In genomic region chr3:48502121-48502520, GRCh38 we compare ENCODE assay signal across 9 cellular contexts. TPM values are rescaled to one million over a fixed set of nuclear protein-coding genes. Genes with fewer than 3 reads are reported as not detected.
DNase-seq lines count a peak whose midpoint lies in the region; ATAC-seq and TF ChIP-seq lines count a peak whose summit lies in the region.
"Had no signal": no experiment of that assay in that cellular context is flagged by ENCODE, and none has a peak within 500 bp of the region (broad histone marks: within the 10 kb centered on the region; RNA-seq: fewer than 3 reads in every experiment).

No MANE protein-coding gene starts in this region.

- H3K27me3 ChIP-seq in effector memory CD4-positive, alpha-beta T cell (replicated peaks; ENCODE audit: control insufficient read depth, insufficient read depth, low read length, poor library complexity, severe bottlenecking) = no peaks in the 10 kb centered on the region

- no peak for ATAC-seq in activated CD8-positive, alpha-beta memory T cell treated with anti-CD3 and anti-CD28 coated beads, Interleukin-2, amount 10 ng/mL, durations not matched to agents 7 days and 5 days
- no peak for ATAC-seq in activated T-helper 17 cell treated with anti-CD3 and anti-CD28 coated beads, Interleukin-2, amount 50 U/mL, for 72 hours (replicated peaks)

- H3K27ac ChIP-seq in temporal lobe (ENCODE audit: low read depth, low read length) = peak overlapping the region; percentile 89
- no peak overlapping the region for H3K27ac ChIP-seq in effector memory CD4-positive, alpha-beta T cell (ENCODE audit: insufficient read depth, low read length, poor library complexity, severe bottlenecking)

- peaks cover 48% of the 10 kb centered on the region for H3K4me1 Mint-ChIP-seq in activated CD8-positive, alpha-beta memory T cell treated with anti-CD3 and anti-CD28 coated beads, Interleukin-2, amount 10 ng/mL, durations not matched to agents 7 days and 5 days
- peaks cover 27% of the 10 kb centered on the region for H3K4me1 Mint-ChIP-seq in activated T-helper 17 cell treated with anti-CD3 and anti-CD28 coated beads, Interleukin-2, amount 50 U/mL, for 72 hours
- H3K4me1 Mint-ChIP-seq in mesothelial cell of epicardium = peaks cover 23% of the 10 kb centered on the region

- no peaks in the 10 kb centered on the region for H3K27me3 Mint-ChIP-seq in activated CD8-positive, alpha-beta memory T cell treated with anti-CD3 and anti-CD28 coated beads, Interleukin-2, amount 10 ng/mL, durations not matched to agents 7 days and 5 days
- no peaks in the 10 kb centered on the region for H3K27me3 Mint-ChIP-seq in activated T-helper 17 cell treated with anti-CD3 and anti-CD28 coated beads, Interleukin-2, amount 50 U/mL, for 72 hours
- H3K27me3 Mint-ChIP-seq in mesothelial cell of epicardium (ENCODE audit: low read depth) = no peaks in the 10 kb centered on the region

- H3K4me3 Mint-ChIP-seq in activated CD8-positive, alpha-beta memory T cell treated with anti-CD3 and anti-CD28 coated beads, Interleukin-2, amount 10 ng/mL, durations not matched to agents 7 days and 5 days = no peak overlapping the region
- H3K4me3 Mint-ChIP-seq in activated T-helper 17 cell treated with anti-CD3 and anti-CD28 coated beads, Interleukin-2, amount 50 U/mL, for 72 hours = peak overlapping the region; percentile 79
- peak overlapping the region; percentile 81 for H3K4me3 Mint-ChIP-seq in mesothelial cell of epicardium

- no peak for DNase-seq in activated CD8-positive, alpha-beta memory T cell treated with anti-CD3 and anti-CD28 coated beads, Interleukin-2, amount 10 ng/mL, durations not matched to agents 7 days and 5 days
- no peak for DNase-seq in activated CD8-positive, alpha-beta memory T cell treated with anti-CD3 and anti-CD28 coated beads, Interleukin-2, amount 50 U/mL, for 48 hours
- DNase-seq in mesothelial cell of epicardium (ENCODE audit: low spot score in 2 of 2, unreplicated experiment in 2 of 2) (no peak), inferior parietal cortex (ENCODE audit: extremely low spot score) (no peak), superior temporal gyrus (ENCODE audit: extremely low spot score) (no peak)
- DNase-seq in effector memory CD4-positive, alpha-beta T cell = no peak
- DNase-seq: OCI-M1 had no signal

- no peak overlapping the region for H3K4me3 ChIP-seq in effector memory CD4-positive, alpha-beta T cell (ENCODE audit: insufficient read depth, low read depth, low read length, poor library complexity, severe bottlenecking)

- no peaks in the 10 kb centered on the region for H3K9me3 ChIP-seq in effector memory CD4-positive, alpha-beta T cell (ENCODE audit: control insufficient read depth, low read length)

- peak overlapping the region; percentile 20 for H3K27ac Mint-ChIP-seq in activated CD8-positive, alpha-beta memory T cell treated with anti-CD3 and anti-CD28 coated beads, Interleukin-2, amount 10 ng/mL, durations not matched to agents 7 days and 5 days
- H3K27ac Mint-ChIP-seq in activated T-helper 17 cell treated with anti-CD3 and anti-CD28 coated beads, Interleukin-2, amount 50 U/mL, for 72 hours = peak overlapping the region; percentile 32
- peak overlapping the region; percentile 66 for H3K27ac Mint-ChIP-seq in mesothelial cell of epicardium

- H3K36me3 ChIP-seq in effector memory CD4-positive, alpha-beta T cell (ENCODE audit: control insufficient read depth, insufficient read depth, low read length) = peaks cover 3% of the 10 kb centered on the region

- CTCF ChIA-PET in activated CD8-positive, alpha-beta memory T cell treated with anti-CD3 and anti-CD28 coated beads, Interleukin-2, amount 10 ng/mL, durations not matched to agents 7 days and 5 days (lab: Charles Lee) = interaction anchor here (0.7 to 1.3 kb wide), 4 partner anchors 23 to 66 kb away, joined by 3 read pairs; no protein-coding TSS in a partner anchor

- peaks cover 3% of the 10 kb centered on the region for H3K9me3 Mint-ChIP-seq in activated CD8-positive, alpha-beta memory T cell treated with anti-CD3 and anti-CD28 coated beads, Interleukin-2, amount 10 ng/mL, durations not matched to agents 7 days and 5 days (ENCODE audit: low read depth)
- no peaks in the 10 kb centered on the region for H3K9me3 Mint-ChIP-seq in activated T-helper 17 cell treated with anti-CD3 and anti-CD28 coated beads, Interleukin-2, amount 50 U/mL, for 72 hours
- peaks cover 3% of the 10 kb centered on the region for H3K9me3 Mint-ChIP-seq in mesothelial cell of epicardium

- peaks cover 35% of the 10 kb centered on the region for H3K4me1 ChIP-seq in effector memory CD4-positive, alpha-beta T cell (ENCODE audit: control insufficient read depth, insufficient read depth, low read length, poor library complexity, severe bottlenecking)

- H3K36me3 Mint-ChIP-seq in activated CD8-positive, alpha-beta memory T cell treated with anti-CD3 and anti-CD28 coated beads, Interleukin-2, amount 10 ng/mL, durations not matched to agents 7 days and 5 days = peaks cover 18% of the 10 kb centered on the region
- H3K36me3 Mint-ChIP-seq in activated T-helper 17 cell treated with anti-CD3 and anti-CD28 coated beads, Interleukin-2, amount 50 U/mL, for 72 hours (ENCODE audit: low read depth) = peaks cover 20% of the 10 kb centered on the region
- H3K36me3 Mint-ChIP-seq in mesothelial cell of epicardium = peaks cover 16% of the 10 kb centered on the region

- no peak for TF ChIP-seq CTCF in mesothelial cell of epicardium (IDR thresholded peaks at IDR 0.05; ENCODE audit: unreplicated experiment)

RNA-seq across cellular contexts. Expression of gene SHISA5, which starts 1.9 kb away (rescaled TPM):
- 100 to 1,000 TPM; 198 to 313 TPM for total RNA-seq in activated CD8-positive, alpha-beta memory T cell treated with anti-CD3 and anti-CD28 coated beads, Interleukin-2, amount 10 ng/mL, durations not matched to agents 7 days and 5 days
- 100 to 1,000 TPM; 112 to 113 TPM for total RNA-seq in activated T-helper 17 cell treated with anti-CD3 and anti-CD28 coated beads, Interleukin-2, amount 50 U/mL, for 72 hours
- total RNA-seq in mesothelial cell of epicardium (154 to 167 TPM (median 156 TPM) in 3 replicates), temporal lobe (47.5 TPM)

RNA-seq across cellular contexts. Expression of gene PFKFB4, which starts 54.5 kb away (rescaled TPM):
- 10 to 100 TPM; 12.2 to 26.9 TPM for total RNA-seq in activated CD8-positive, alpha-beta memory T cell treated with anti-CD3 and anti-CD28 coated beads, Interleukin-2, amount 10 ng/mL, durations not matched to agents 7 days and 5 days
- 100 to 1,000 TPM in 1 of 2 donors, 10 to 100 TPM in 1; 52.5 to 277 TPM for total RNA-seq in activated T-helper 17 cell treated with anti-CD3 and anti-CD28 coated beads, Interleukin-2, amount 50 U/mL, for 72 hours
- total RNA-seq in mesothelial cell of epicardium = 18.2 to 22.3 TPM (median 19.4 TPM) in 3 replicates
- 15.0 TPM for total RNA-seq in temporal lobe

RNA-seq across cellular contexts. Expression of gene ATRIP, which starts 55.6 kb away (rescaled TPM):
- total RNA-seq in activated CD8-positive, alpha-beta memory T cell treated with anti-CD3 and anti-CD28 coated beads, Interleukin-2, amount 10 ng/mL, durations not matched to agents 7 days and 5 days = 10 to 100 TPM; 20.9 to 21.2 TPM
- 10 to 100 TPM; 10.5 to 14.9 TPM for total RNA-seq in activated T-helper 17 cell treated with anti-CD3 and anti-CD28 coated beads, Interleukin-2, amount 50 U/mL, for 72 hours
- total RNA-seq in mesothelial cell of epicardium = 11.6 to 12.0 TPM (median 11.6 TPM) in 3 replicates
- 4.7 TPM for total RNA-seq in temporal lobe
